14 cellular contexts compared by ENCODE assay signal in the genomic region with DNA sequence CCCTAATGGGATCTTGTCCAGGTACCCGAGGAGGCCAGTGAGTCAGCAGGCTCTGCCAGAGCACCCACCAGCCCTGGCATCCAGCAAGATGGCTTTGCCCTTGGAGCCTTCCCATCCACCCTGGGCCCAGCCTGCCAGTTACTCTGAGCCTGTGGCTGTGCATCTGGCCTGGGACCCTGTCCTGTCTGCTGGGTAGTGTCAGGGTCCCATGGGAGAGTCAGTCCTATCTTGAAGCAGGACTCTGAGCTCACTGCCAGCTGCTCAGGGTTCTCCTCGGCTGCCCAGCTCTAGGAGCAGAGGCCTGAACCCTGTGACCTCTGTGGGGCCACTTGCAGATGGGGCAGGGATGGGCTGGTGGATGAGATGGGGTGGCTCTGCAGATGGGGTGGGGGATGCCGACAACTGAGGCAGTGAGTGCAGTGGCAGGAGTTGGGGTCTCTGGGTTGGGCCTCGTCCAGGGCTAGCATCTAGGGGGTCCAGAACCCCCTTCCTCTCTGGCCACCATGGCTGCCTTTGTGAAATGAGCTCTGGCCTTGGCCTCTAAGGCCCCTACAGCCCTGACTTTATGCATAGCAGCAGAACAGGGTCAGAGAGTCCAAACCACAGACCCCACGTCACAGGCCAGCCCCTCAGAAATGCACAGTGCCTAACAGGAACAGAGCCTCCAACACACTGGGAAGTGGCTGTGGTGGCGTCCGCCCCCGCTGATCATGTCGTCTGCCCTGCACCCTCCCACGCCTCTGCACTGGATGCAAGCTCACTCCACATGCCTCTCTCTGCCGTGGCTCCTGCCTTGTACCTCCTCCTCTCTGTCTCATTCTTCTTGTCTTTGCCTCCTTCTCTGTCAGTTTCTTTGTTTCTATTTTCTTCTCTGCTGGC.
A peak's percentile ranks its signal among the peaks of the same experiment; 100 is the strongest.
DNase-seq lines count a peak whose midpoint lies in the region; ATAC-seq, FAIRE-seq and TF ChIP-seq lines count a peak whose summit lies in the region.
"Had no signal": no experiment of that assay in that cellular context is flagged by ENCODE, and none has a peak within 500 bp of the region (broad histone marks: within the 10 kb centered on the region; RNA-seq: fewer than 3 reads in every experiment).

No MANE protein-coding gene starts in this region.

- H3K27me3 ChIP-seq in bronchial epithelial cell (ENCODE audit: control insufficient read depth, insufficient read depth, low read length), result no peaks in the 10 kb centered on the region
- H3K27me3 ChIP-seq in aorta (ENCODE audit: control insufficient read depth in 1 of 2, insufficient read depth in 2 of 2, low read length in 1 of 2), result no peaks in the 10 kb centered on the region
- H3K27me3 ChIP-seq: right atrium auricular region, suprapubic skin had no signal

- FAIRE-seq in GM12891 (lab: Jason Lieb, UNC) (no peak), bronchial epithelial cell (lab: Jason Lieb, UNC) (peak; percentile 55)
- FAIRE-seq: endometrium, GM19239, H54 had no signal

- no peaks in the 10 kb centered on the region for H3K9me3 ChIP-seq in aorta (ENCODE audit: control insufficient read depth, low read length)
- H3K9me3 ChIP-seq: right atrium auricular region, suprapubic skin had no signal

- intact Hi-C loops in posterior vena cava (cut with DNase I), result no loop called here
- intact Hi-C loops in aorta (cut with DNase I), result no loop called here

- no peak overlapping the region for H3K27ac ChIP-seq in aorta (ENCODE audit: low read depth in 1 of 2, low read length in 2 of 2)
- H3K27ac ChIP-seq: right atrium auricular region, suprapubic skin had no signal

- no peaks in the 10 kb centered on the region for H3K36me3 ChIP-seq in bronchial epithelial cell (ENCODE audit: control insufficient read depth, insufficient read depth, low read length)
- H3K36me3 ChIP-seq in aorta (ENCODE audit: control insufficient read depth in 1 of 2, insufficient read depth in 2 of 2, low read length in 1 of 2), result no peaks in the 10 kb centered on the region
- H3K36me3 ChIP-seq: right atrium auricular region, suprapubic skin had no signal

- no peaks in the 10 kb centered on the region for H3K4me1 ChIP-seq in aorta (ENCODE audit: control insufficient read depth in 1 of 2, insufficient read depth in 2 of 2, low read length in 2 of 2)
- H3K4me1 ChIP-seq: right atrium auricular region, suprapubic skin had no signal

- no peak for ATAC-seq in aorta (ENCODE audit: low FRiP score)
- no peak for ATAC-seq in HG03095 (IDR thresholded peaks at IDR 0.05; ENCODE audit: unreplicated experiment)
- no peak for ATAC-seq in GM18517 (IDR thresholded peaks at IDR 0.05; ENCODE audit: unreplicated experiment)

- no peak for TF ChIP-seq POLR2A in GM12891 (IDR thresholded peaks at IDR 0.05; ENCODE audit: low read depth, low read length)
- no peak for TF ChIP-seq POLR2A in NB4 (IDR thresholded peaks at IDR 0.05; ENCODE audit: extremely low read depth, insufficient read length)

- no peak for TF ChIP-seq CTCF in NB4 (IDR thresholded peaks at IDR 0.05; ENCODE audit: low read depth, low read length)
- no peak for TF ChIP-seq CTCF in bronchial epithelial cell (IDR thresholded peaks at IDR 0.05; ENCODE audit: insufficient read depth, low read length, severe bottlenecking)

- H3K4me3 ChIP-seq in NB4 (ENCODE audit: low read depth, low read length) (no peak overlapping the region), bronchial epithelial cell (ENCODE audit: low read depth, low read length) (no peak overlapping the region), aorta (ENCODE audit: low read length in 2 of 2) (no peak overlapping the region)
- H3K4me3 ChIP-seq: right atrium auricular region, suprapubic skin had no signal

- DNase-seq in GM12891 (ENCODE audit: insufficient read length, low spot score) (peak; percentile 15), NB4 (ENCODE audit: low read depth) (peak; percentile 99), bronchial epithelial cell (ENCODE audit: low read depth) (no peak), posterior vena cava (ENCODE audit: low spot score) (peak; percentile 69), aorta (no peak)
- DNase-seq: NCI-H2029, T-helper 2 cell had no signal

- WGBS in aorta, 2 donors, result 74 to 78% methylated on average over 11 of the region's 11 CpGs

TF ChIP-seq in GM12891, 5 proteins besides CTCF, POLR2A, EP300 and RAD21:
- TF ChIP-seq POLR2AphosphoS5 (IDR thresholded peaks at IDR 0.05; ENCODE audit: low read depth, low read length), result no peak
- no peak for TF ChIP-seq POU2F2 (IDR thresholded peaks at IDR 0.05; ENCODE audit: low read depth, low read length)
- no peak for TF ChIP-seq TAF1 (IDR thresholded peaks at IDR 0.05; ENCODE audit: low read depth, low read length)
- no peak for TF ChIP-seq SPI1 (IDR thresholded peaks at IDR 0.05; ENCODE audit: low read depth, low read length)
- no peak for TF ChIP-seq PAX5 (IDR thresholded peaks at IDR 0.05; ENCODE audit: insufficient read depth, low read length, severe bottlenecking)
TF ChIP-seq in GM12891: peak in this region for 0.

Comparison
In these comparisons a context has a peak if more than half of its experiments do, and no peak if none do; other contexts are left out.
1. DNase-seq: peak in GM12891 (single experiment), NB4 (single experiment) and posterior vena cava (single experiment); none in bronchial epithelial cell (single experiment) and aorta (0 of 2).